ENCODE assay signal across 27 cellular contexts in the genomic region with DNA sequence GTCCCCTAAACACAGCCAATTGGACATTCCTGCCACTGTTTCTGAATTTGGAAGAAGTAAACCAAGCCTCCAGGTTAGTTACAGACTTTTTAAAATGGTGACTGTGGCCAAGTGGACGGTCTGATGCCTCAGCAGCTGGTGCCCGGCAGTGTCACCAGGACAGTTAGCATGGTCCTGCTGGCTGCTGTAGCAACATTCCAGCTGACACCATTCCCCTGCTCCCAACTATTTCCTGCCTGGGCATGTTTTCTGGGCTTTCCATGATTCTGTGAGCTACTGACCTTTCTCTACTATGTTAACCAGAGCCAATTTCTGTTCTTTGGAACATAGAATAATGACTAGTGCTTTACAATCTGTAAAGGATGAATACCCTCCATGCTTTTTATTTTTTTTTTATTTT.
"Had no signal": no experiment of that assay in that cellular context is flagged by ENCODE, and none has a peak within 500 bp of the region (broad histone marks: within the 10 kb centered on the region; RNA-seq: fewer than 3 reads in every experiment).

No MANE protein-coding gene starts in this region.

- H3K27me3 ChIP-seq: dorsolateral prefrontal cortex, esophagus muscularis mucosa, heart right ventricle, left lung, neural progenitor cell, right lobe of liver, transverse colon had no signal

- DNase-seq: dorsolateral prefrontal cortex; effector CD4-positive, alpha-beta T cell; endodermal cell; foreskin melanocyte; glutamatergic neuron; heart right ventricle; hippocampal formation; left cardiac atrium; left lung; naive thymus-derived CD4-positive, alpha-beta T cell; right lobe of liver; stimulated activated CD4-positive, alpha-beta T cell treated with anti-CD3 and anti-CD28 coated beads, Interleukin-12 subunit alpha, Interleukin-12 subunit beta, amount 100 ng/mL, for 4 hours; stimulated activated CD4-positive, alpha-beta T cell treated with anti-CD3 and anti-CD28 coated beads, Interleukin-1b, Interleukin-23, amount 100 ng/mL, for 48 hours; stimulated activated CD4-positive, alpha-beta T cell treated with anti-CD3 and anti-CD28 coated beads, Interleukin-4, amount 100 ng/mL, for 1 hour; stimulated activated CD8-positive, alpha-beta memory T cell treated with anti-CD3 and anti-CD28 coated beads, Interleukin-4, amount 100 ng/mL, for 48 hours; stimulated activated naive CD4-positive, alpha-beta T cell; stimulated activated naive CD8-positive, alpha-beta T cell treated with anti-CD3 and anti-CD28 coated beads, Interleukin-15, amount 100 ng/mL, for 72 hours; transverse colon had no signal

- H3K9ac ChIP-seq: neural progenitor cell, parathyroid adenoma had no signal

- H3K36me3 ChIP-seq: esophagus muscularis mucosa, heart right ventricle, left lung, neural progenitor cell, right lobe of liver, suprapubic skin, transverse colon had no signal

- H3K79me2 ChIP-seq: parathyroid adenoma had no signal

- H3K9me3 ChIP-seq: right lobe of liver, suprapubic skin, transverse colon had no signal

- H2AFZ ChIP-seq: neural progenitor cell, parathyroid adenoma had no signal

- H3K4me3 ChIP-seq: dorsolateral prefrontal cortex, esophagus muscularis mucosa, heart right ventricle, left lung, neural progenitor cell, right lobe of liver, smooth muscle cell, suprapubic skin, transverse colon had no signal

- H3K27ac ChIP-seq: dorsolateral prefrontal cortex, esophagus muscularis mucosa, heart right ventricle, left lung, neural progenitor cell, parathyroid adenoma, right lobe of liver, suprapubic skin, transverse colon had no signal

- H3K4me3 Mint-ChIP-seq: endodermal cell; naive thymus-derived CD4-positive, alpha-beta T cell; nephron; neural progenitor cell; stimulated activated naive CD8-positive, alpha-beta T cell treated with anti-CD3 and anti-CD28 coated beads, Interleukin-15, amount 100 ng/mL, for 72 hours had no signal

- ATAC-seq: left cardiac atrium; left lung; naive thymus-derived CD4-positive, alpha-beta T cell; stimulated activated naive CD8-positive, alpha-beta T cell treated with anti-CD3 and anti-CD28 coated beads, Interleukin-15, amount 100 ng/mL, for 72 hours had no signal

- H3K4me1 Mint-ChIP-seq: naive thymus-derived CD4-positive, alpha-beta T cell; nephron; neural progenitor cell; stimulated activated naive CD8-positive, alpha-beta T cell treated with anti-CD3 and anti-CD28 coated beads, Interleukin-15, amount 100 ng/mL, for 72 hours had no signal

- H3K4me1 ChIP-seq: left lung, neural progenitor cell, parathyroid adenoma, suprapubic skin, transverse colon had no signal

- H3K4me2 ChIP-seq: neural progenitor cell, smooth muscle cell had no signal

- H3K27ac Mint-ChIP-seq: endodermal cell; naive thymus-derived CD4-positive, alpha-beta T cell; nephron; neural progenitor cell; progenitor cell of endocrine pancreas; stimulated activated naive CD8-positive, alpha-beta T cell treated with anti-CD3 and anti-CD28 coated beads, Interleukin-15, amount 100 ng/mL, for 72 hours had no signal

- H3K36me3 Mint-ChIP-seq: neural progenitor cell had no signal

- FAIRE-seq: colon, islet of Langerhans had no signal
